ENCODE assay signal across 8 cellular contexts in the genomic region with DNA sequence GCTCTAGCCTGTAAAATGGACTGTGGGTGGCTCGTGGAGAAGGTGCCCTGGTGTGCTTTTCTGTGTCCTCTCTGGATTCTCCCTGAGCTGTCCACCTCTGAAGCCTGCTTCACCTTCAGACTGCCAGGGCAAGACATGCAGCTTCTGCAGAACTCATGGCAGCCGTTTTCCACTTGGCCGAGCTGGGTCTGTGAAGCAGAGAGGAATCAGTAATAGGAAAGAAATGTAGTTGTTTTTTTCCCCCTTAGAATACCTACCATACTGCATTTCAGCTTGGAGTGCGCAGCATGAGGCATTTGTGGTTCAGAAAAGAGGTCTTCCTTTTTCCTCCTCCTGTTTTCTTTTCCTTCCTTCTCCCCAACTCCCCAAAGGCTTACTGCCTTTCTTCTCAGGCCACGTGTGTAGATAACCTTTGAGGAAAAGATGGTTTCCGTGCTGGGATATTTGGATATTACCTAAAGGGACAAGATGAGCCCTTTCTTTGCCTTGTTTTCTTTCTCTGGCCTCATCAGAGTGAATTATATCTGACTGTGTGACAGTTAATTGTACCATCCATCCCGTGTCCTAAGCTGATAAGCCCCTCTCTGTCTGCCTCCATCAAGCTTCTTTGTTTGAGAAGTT. TPM values are rescaled to one million over a fixed set of nuclear protein-coding genes. Genes with fewer than 3 reads are reported as not detected.
DNase-seq lines count a peak whose midpoint lies in the region; ATAC-seq and TF ChIP-seq lines count a peak whose summit lies in the region.

No MANE protein-coding gene starts in this region.

- H3K9me3 ChIP-seq in left ventricle myocardium inferior (replicated peaks) = no peaks in the 10 kb centered on the region
- H3K9me3 ChIP-seq in uterus = no peaks in the 10 kb centered on the region

- TF ChIP-seq CTCF in left ventricle myocardium inferior (IDR thresholded peaks at IDR 0.05; ENCODE audit: borderline replicate concordance) (no peak), uterus (IDR thresholded peaks at IDR 0.05) (no peak)

- no peaks in the 10 kb centered on the region for H3K9me3 Mint-ChIP-seq in activated naive CD8-positive, alpha-beta T cell treated with anti-CD3 and anti-CD28 coated beads for 36 hours
- no peaks in the 10 kb centered on the region for H3K9me3 Mint-ChIP-seq in memory B cell

- H3K27me3 Mint-ChIP-seq in activated naive CD8-positive, alpha-beta T cell treated with anti-CD3 and anti-CD28 coated beads for 36 hours = no peaks in the 10 kb centered on the region
- no peaks in the 10 kb centered on the region for H3K27me3 Mint-ChIP-seq in memory B cell

- intact Hi-C loops in left ventricle myocardium inferior (cut with micrococcal nuclease) (no loop called here), cardiac septum (cut with DNase I) (no loop called here), uterus (cut with DNase I; ENCODE audit: low total_unique reads) (no loop called here)

- peak overlapping the region; percentile 12 for H3K4me3 ChIP-seq in left ventricle myocardium inferior
- H3K4me3 ChIP-seq in uterus = no peak overlapping the region

- H3K36me3 ChIP-seq in left ventricle myocardium inferior = no peaks in the 10 kb centered on the region
- H3K36me3 ChIP-seq in uterus = no peaks in the 10 kb centered on the region

- H3K27ac Mint-ChIP-seq in activated naive CD8-positive, alpha-beta T cell treated with anti-CD3 and anti-CD28 coated beads for 36 hours = peak overlapping the region; percentile 82
- peak overlapping the region; percentile 74 for H3K27ac Mint-ChIP-seq in memory B cell

- H3K27me3 ChIP-seq in left ventricle myocardium inferior (ENCODE audit: low read depth) = no peaks in the 10 kb centered on the region
- no peaks in the 10 kb centered on the region for H3K27me3 ChIP-seq in uterus

- peaks cover 8% of the 10 kb centered on the region for H3K36me3 Mint-ChIP-seq in activated naive CD8-positive, alpha-beta T cell treated with anti-CD3 and anti-CD28 coated beads for 36 hours
- no peaks in the 10 kb centered on the region for H3K36me3 Mint-ChIP-seq in memory B cell

- TF ChIP-seq POLR2A in uterus (IDR thresholded peaks at IDR 0.05) = no peak

- ATAC-seq in memory B cell (ENCODE audit: low read depth) = no peak

- H3K27ac ChIP-seq in left ventricle myocardium inferior (replicated peaks) (peak overlapping the region; percentile 98), uterus (peak overlapping the region; percentile 72 to 86)

- DNase-seq in left ventricle myocardium inferior = no peak
- no peak for DNase-seq in cardiac septum (ENCODE audit: low spot score)
- DNase-seq in activated naive CD8-positive, alpha-beta T cell treated with anti-CD3 and anti-CD28 coated beads for 36 hours = no peak
- no peak for DNase-seq in memory B cell (ENCODE audit: low spot score in 2 of 2)
- no peak for DNase-seq in uterus
- no peak for DNase-seq in dedifferentiated amniotic fluid mesenchymal stem cell (ENCODE audit: extremely low spot score)
- no peak for DNase-seq in pons (ENCODE audit: low spot score)
- DNase-seq in CD1c-positive myeloid dendritic cell (ENCODE audit: extremely low spot score) = no peak

- peaks cover 75% of the 10 kb centered on the region for H3K4me1 Mint-ChIP-seq in activated naive CD8-positive, alpha-beta T cell treated with anti-CD3 and anti-CD28 coated beads for 36 hours
- peaks cover 51% of the 10 kb centered on the region for H3K4me1 Mint-ChIP-seq in memory B cell

- peak overlapping the region; percentile 67 for H3K4me3 Mint-ChIP-seq in activated naive CD8-positive, alpha-beta T cell treated with anti-CD3 and anti-CD28 coated beads for 36 hours
- peak overlapping the region; percentile 69 for H3K4me3 Mint-ChIP-seq in memory B cell

- peaks cover 92% of the 10 kb centered on the region for H3K4me1 ChIP-seq in left ventricle myocardium inferior
- H3K4me1 ChIP-seq in uterus = peaks cover 0 to 5% of the 10 kb centered on the region in 2 donors

RNA-seq across cellular contexts. Expression of a gene that starts 39.4 kb away (rescaled TPM):
- total RNA-seq in left ventricle myocardium inferior = 33.3 TPM
- 27.8 TPM for total RNA-seq in cardiac septum
- total RNA-seq in activated naive CD8-positive, alpha-beta T cell treated with anti-CD3 and anti-CD28 coated beads for 36 hours = 10 to 100 TPM; 17.4 to 18.5 TPM
- total RNA-seq in uterus = 10 to 100 TPM; 15.1 to 65.9 (median 22.7) TPM
